In the genomic region with DNA sequence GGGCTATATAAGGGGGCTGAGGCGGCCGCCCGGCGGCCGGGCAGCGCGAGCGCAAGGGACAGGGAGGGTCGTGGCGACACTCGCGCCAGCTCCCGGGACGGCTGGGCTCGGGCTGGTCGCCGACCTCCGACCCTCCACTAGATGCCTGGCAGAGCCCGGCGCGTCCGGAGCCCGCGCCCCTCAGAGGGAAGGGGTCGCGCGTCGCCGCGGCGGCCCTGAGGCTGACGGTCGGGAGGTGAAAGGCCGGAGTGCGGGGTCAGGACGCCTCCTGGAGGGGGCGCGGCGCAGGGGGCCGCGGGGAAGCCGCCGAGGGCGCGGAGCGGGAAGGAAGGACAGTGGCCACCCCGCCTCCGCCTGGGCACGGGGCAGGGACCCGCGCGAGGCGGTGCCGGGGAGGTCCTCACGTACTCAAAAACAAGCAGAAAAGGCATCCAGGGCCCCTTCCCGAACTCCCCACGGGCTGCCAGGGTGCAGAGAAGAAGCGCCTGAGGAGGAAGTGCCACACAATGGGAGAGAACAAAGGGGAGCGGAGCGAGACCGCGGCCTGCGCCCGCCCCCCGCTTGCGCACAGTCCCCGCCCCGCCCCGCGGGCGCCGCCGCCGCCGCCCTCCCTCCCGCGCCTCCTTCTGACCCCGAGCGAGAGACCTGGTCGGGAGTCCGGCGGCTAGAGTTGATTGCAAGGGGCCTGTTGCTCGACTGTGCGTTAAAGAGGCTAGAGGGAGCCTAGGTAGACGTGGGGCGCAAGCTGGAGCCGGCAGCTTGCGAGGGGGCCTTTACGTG, we compare ENCODE assay signal across 8 cellular contexts. TPM values are rescaled to one million over a fixed set of nuclear protein-coding genes. Genes with fewer than 3 reads are reported as not detected.
DNase-seq lines count a peak whose midpoint lies in the region; ATAC-seq and TF ChIP-seq lines count a peak whose summit lies in the region.

No MANE protein-coding gene starts in this region.

- H3K56ac ChIP-seq in IMR-90 (ENCODE audit: extremely low read depth, insufficient read depth, low read length): peak overlapping the region; percentile 99

- POLR2A ChIA-PET in IMR-90 (lab: Charles Lee; ENCODE audit: unreplicated experiment): interaction anchor here (0.5 to 9.1 kb wide), 17 partner anchors 10 to 329 kb away, joined by 3 to 153 read pairs (median 4); no protein-coding TSS in a partner anchor

- H3K14ac ChIP-seq in IMR-90 (replicated peaks; ENCODE audit: low read depth, low read length) (peak overlapping the region; percentile 100), neuronal stem cell (ENCODE audit: low read length) (no peak overlapping the region)

- H4K91ac ChIP-seq in IMR-90 (ENCODE audit: insufficient read depth, low read depth, low read length) (peak overlapping the region; percentile 98), neuronal stem cell (ENCODE audit: low read depth, low read length, poor library complexity) (peak overlapping the region; percentile 82)

- peak; percentile 81 for DNase-seq in Daoy (ENCODE audit: low read depth)
- peak; percentile 81 for DNase-seq in IMR-90
- DNase-seq in SIG-M5 (lab: John Stamatoyannopoulos, UW): peak; percentile 19
- peak; percentile 81 for DNase-seq in activated naive CD4-positive, alpha-beta T cell treated with anti-CD3 and anti-CD28 coated beads, Interleukin-2, amount 10 ng/mL, durations not matched to agents 7 days and 5 days
- DNase-seq in neuronal stem cell (ENCODE audit: low spot score): peak; percentile 78
- peak; percentile 62 to 90 for DNase-seq in tibial artery

- no peaks in the 10 kb centered on the region for H3K9me3 Mint-ChIP-seq in activated naive CD4-positive, alpha-beta T cell treated with anti-CD3 and anti-CD28 coated beads, Interleukin-2, amount 10 ng/mL, durations not matched to agents 7 days and 5 days

- H2AK9ac ChIP-seq in IMR-90 (replicated peaks; ENCODE audit: low read depth, low read length, poor library complexity): peak overlapping the region; percentile 98

- H3K4me2 ChIP-seq in IMR-90 (ENCODE audit: low read depth, low read length) (peak overlapping the region; percentile 85), neuronal stem cell (ENCODE audit: insufficient read depth, low read length, poor library complexity, severe bottlenecking) (peak overlapping the region; percentile 84)

- no TSS peak for BruUV-seq in IMR-90 (replicated peaks; lab: Mats Ljungman, UMichigan)

- H2BK5ac ChIP-seq in IMR-90 (ENCODE audit: low read depth, low read length, poor library complexity, severe bottlenecking) (peak overlapping the region; percentile 100), neuronal stem cell (ENCODE audit: low read length) (peak overlapping the region; percentile 89)

- H4K5ac ChIP-seq in IMR-90 (ENCODE audit: low read depth, low read length): peak overlapping the region; percentile 95

- ATAC-seq in GM21576 (IDR thresholded peaks at IDR 0.05; ENCODE audit: unreplicated experiment) (peak; percentile 43), IMR-90 (ENCODE audit: low read depth) (peak; percentile 47), gastroesophageal sphincter (peak; percentile 70)

- H3K4ac ChIP-seq in IMR-90 (ENCODE audit: low read depth, low read length) (peak overlapping the region; percentile 100), neuronal stem cell (ENCODE audit: low read length) (peak overlapping the region; percentile 97)

- peak; percentile 2; the same call in 1 of the 2 replicates for TF ChIP-seq RAD21 in IMR-90 (IDR thresholded peaks at IDR 0.05; ENCODE audit: low read length)

- H2BK15ac ChIP-seq in IMR-90 (ENCODE audit: low read depth, low read length): peak overlapping the region; percentile 96
- H2BK15ac ChIP-seq in neuronal stem cell (ENCODE audit: low read length): peak overlapping the region; percentile 59

- H2BK120ac ChIP-seq in IMR-90 (ENCODE audit: low read depth, low read length): peak overlapping the region; percentile 97
- no peak overlapping the region for H2BK120ac ChIP-seq in neuronal stem cell (ENCODE audit: low read depth, low read length)

- peaks cover 0 to 33% of the 10 kb centered on the region in 2 experiments; a peak in 2 of 4 replicates for H3K79me1 ChIP-seq in IMR-90 (ENCODE audit: low read depth in 1 of 2, low read length in 2 of 2)
- H3K79me1 ChIP-seq in neuronal stem cell (ENCODE audit: low read depth, low read length): peaks cover 1% of the 10 kb centered on the region

- TF ChIP-seq CTCF in IMR-90 (conservative IDR thresholded peaks at IDR 0.05; ENCODE audit: low read depth, low read length): no peak
- TF ChIP-seq CTCF in gastroesophageal sphincter (IDR thresholded peaks at IDR 0.05): peak in 3 of 4 experiments; percentile 50 to 80 (median 74)
- TF ChIP-seq CTCF in tibial artery (IDR thresholded peaks at IDR 0.05): peak; percentile 37 to 61

- CTCF ChIA-PET in IMR-90 (lab: Yijun Ruan, JAX): interaction anchor here (0.6 to 1.2 kb wide), 4 partner anchors 60 to 372 kb away, joined by 3 to 4 read pairs (median 3); no protein-coding TSS in a partner anchor
- CTCF ChIA-PET in activated naive CD4-positive, alpha-beta T cell treated with anti-CD3 and anti-CD28 coated beads, Interleukin-2, amount 10 ng/mL, durations not matched to agents 7 days and 5 days (lab: Charles Lee): interaction anchor here (0.6 to 2.9 kb wide), 7 partner anchors 11 to 307 kb away, joined by 3 to 15 read pairs (median 5); no protein-coding TSS in a partner anchor

- intact Hi-C loops in IMR-90 (cut with micrococcal nuclease): loop anchor here (1.0 to 2.0 kb wide), 6 partner anchors 54 to 307 kb away; no protein-coding TSS in a partner anchor
- intact Hi-C loops in tibial artery (cut with DNase I; ENCODE audit: low total_unique reads): loop anchor here (5.0 kb wide), 2 partner anchors 34 to 124 kb away; no protein-coding TSS in a partner anchor

- peaks cover 4% of the 10 kb centered on the region; the same call in 1 of the 2 replicates for H3K4me1 ChIP-seq in IMR-90 (ENCODE audit: control insufficient read depth, insufficient read depth, low read length)
- H3K4me1 ChIP-seq in gastroesophageal sphincter: peaks cover 2 to 37% (median 7%) of the 10 kb centered on the region in 3 donors
- H3K4me1 ChIP-seq in neuronal stem cell (ENCODE audit: control insufficient read depth in 2 of 2, insufficient read depth in 1 of 2, low read depth in 1 of 2, low read length in 2 of 2): peaks cover 6 to 18% of the 10 kb centered on the region in 2 donors
- H3K4me1 ChIP-seq in tibial artery: peaks cover 0 to 28% (median 12%) of the 10 kb centered on the region in 4 donors

- H3K4me3 ChIP-seq in IMR-90 (ENCODE audit: insufficient read depth, low read depth, low read length) (peak overlapping the region; percentile 64), gastroesophageal sphincter (peak overlapping the region; percentile 62 to 73), neuronal stem cell (ENCODE audit: low read length in 2 of 2) (peak overlapping the region; percentile 61 to 84), tibial artery (peak overlapping the region; percentile 90 to 98)

- peaks cover 35% of the 10 kb centered on the region for H3K36me3 Mint-ChIP-seq in activated naive CD4-positive, alpha-beta T cell treated with anti-CD3 and anti-CD28 coated beads, Interleukin-2, amount 10 ng/mL, durations not matched to agents 7 days and 5 days

- H3K27ac Mint-ChIP-seq in activated naive CD4-positive, alpha-beta T cell treated with anti-CD3 and anti-CD28 coated beads, Interleukin-2, amount 10 ng/mL, durations not matched to agents 7 days and 5 days: peak overlapping the region; percentile 98

- no peak overlapping the region for H2BK12ac ChIP-seq in neuronal stem cell (ENCODE audit: low read length)

- peaks cover 16% of the 10 kb centered on the region for H4K20me1 ChIP-seq in IMR-90 (ENCODE audit: insufficient read depth, low read length)

- TF ChIP-seq POLR2A in IMR-90 (IDR thresholded peaks at IDR 0.05; ENCODE audit: low read depth, low read length) (peak; percentile 96), gastroesophageal sphincter (IDR thresholded peaks at IDR 0.05) (peak; percentile 97 to 98)

- no peaks in the 10 kb centered on the region for H3K36me3 ChIP-seq in IMR-90 (ENCODE audit: control insufficient read depth, insufficient read depth, low read length)
- no peaks in the 10 kb centered on the region for H3K36me3 ChIP-seq in gastroesophageal sphincter
- H3K36me3 ChIP-seq in neuronal stem cell (replicated peaks in 1 of 2; ENCODE audit: control insufficient read depth in 2 of 2, insufficient read depth in 2 of 2, low read length in 2 of 2): no peaks in the 10 kb centered on the region
- H3K36me3 ChIP-seq in tibial artery: no peaks in the 10 kb centered on the region

- H3K27me3 ChIP-seq in IMR-90 (ENCODE audit: control insufficient read depth, insufficient read depth, low read length): no peaks in the 10 kb centered on the region
- H3K27me3 ChIP-seq in gastroesophageal sphincter: no peaks in the 10 kb centered on the region
- H3K27me3 ChIP-seq in neuronal stem cell (ENCODE audit: control insufficient read depth in 3 of 3, insufficient read depth in 3 of 3, low read depth in 1 of 3, low read length in 3 of 3): no peaks in the 10 kb centered on the region
- H3K27me3 ChIP-seq in tibial artery: no peaks in the 10 kb centered on the region

- no peaks in the 10 kb centered on the region for H3K27me3 Mint-ChIP-seq in activated naive CD4-positive, alpha-beta T cell treated with anti-CD3 and anti-CD28 coated beads, Interleukin-2, amount 10 ng/mL, durations not matched to agents 7 days and 5 days

- H3K27ac ChIP-seq in IMR-90 (ENCODE audit: insufficient read depth, low read length) (peak overlapping the region; percentile 100), gastroesophageal sphincter (peak overlapping the region; percentile 98 to 100 (median 100)), neuronal stem cell (replicated peaks; ENCODE audit: low read length) (peak overlapping the region; percentile 96), tibial artery (peak overlapping the region; percentile 100)

- WGBS in IMR-90 (ENCODE audit: extremely low coverage in 2 of 2, insufficient read length in 1 of 2), 2 experiments: 0% methylated on average over 28 of the region's 89 CpGs; no CpG with 5 or more reads in 1 of the 2 experiments
- WGBS in gastroesophageal sphincter (ENCODE audit: low coverage in 1 of 2), 2 donors: no CpG with 5 or more reads among the region's 89 CpGs
- no CpG with 5 or more reads among the region's 89 CpGs for WGBS in neuronal stem cell (ENCODE audit: extremely low coverage in 2 of 2, insufficient read length in 2 of 2, insufficient replicate concordance in 1 of 2), 2 donors

- H2AFZ ChIP-seq in IMR-90 (replicated peaks; ENCODE audit: low read length, poor library complexity) (peak overlapping the region; percentile 88), neuronal stem cell (ENCODE audit: low read length) (peak overlapping the region; percentile 76)

- H3K9ac ChIP-seq in IMR-90 (ENCODE audit: low read depth, low read length) (peak overlapping the region; percentile 100), neuronal stem cell (ENCODE audit: low read depth, low read length, poor library complexity) (peak overlapping the region; percentile 94)

- H3K9me3 ChIP-seq in IMR-90 (ENCODE audit: control insufficient read depth, insufficient read depth, low read length) (no peaks in the 10 kb centered on the region), gastroesophageal sphincter (no peaks in the 10 kb centered on the region), neuronal stem cell (replicated peaks in 1 of 2; ENCODE audit: control insufficient read depth in 2 of 2, insufficient read depth in 1 of 2, low read depth in 1 of 2, low read length in 2 of 2) (peaks cover 0 to 3% of the 10 kb centered on the region in 2 donors), tibial artery (no peaks in the 10 kb centered on the region)

- peaks cover under 1% of the 10 kb centered on the region; the same call in 1 of the 2 replicates for H3K9me1 ChIP-seq in IMR-90 (ENCODE audit: insufficient read depth, low read length)

- in situ Hi-C loops in IMR-90 (cut with MboI; ENCODE audit: low sequenced_read_pairs): loop anchor here (5.0 to 25.0 kb wide), 3 partner anchors 71 to 546 kb away; a partner anchor contains a TSS

- H3K4me1 Mint-ChIP-seq in activated naive CD4-positive, alpha-beta T cell treated with anti-CD3 and anti-CD28 coated beads, Interleukin-2, amount 10 ng/mL, durations not matched to agents 7 days and 5 days: peaks cover 30% of the 10 kb centered on the region

- H2AK5ac ChIP-seq in IMR-90 (ENCODE audit: low read depth, low read length) (peak overlapping the region; percentile 90), neuronal stem cell (ENCODE audit: low read depth, low read length) (peak overlapping the region; percentile 83)

- H3K18ac ChIP-seq in IMR-90 (ENCODE audit: low read depth, low read length) (peak overlapping the region; percentile 97), neuronal stem cell (ENCODE audit: low read length) (peak overlapping the region; percentile 99)

- TF ChIP-seq EP300 in gastroesophageal sphincter (IDR thresholded peaks at IDR 0.05): no peak

- peak overlapping the region; percentile 93 for H3K4me3 Mint-ChIP-seq in activated naive CD4-positive, alpha-beta T cell treated with anti-CD3 and anti-CD28 coated beads, Interleukin-2, amount 10 ng/mL, durations not matched to agents 7 days and 5 days

- peak overlapping the region; percentile 70 for H2BK20ac ChIP-seq in IMR-90 (ENCODE audit: low read depth, low read length)

- dilution Hi-C loops in IMR-90 (cut with HindIII; ENCODE audit: low sequenced_read_pairs, unreplicated experiment): no loop called here

- H4K8ac ChIP-seq in IMR-90 (ENCODE audit: low read depth in 2 of 2, low read length in 2 of 2): peak overlapping the region; percentile 96 to 99
- H4K8ac ChIP-seq in neuronal stem cell (ENCODE audit: low read depth, low read length): peak overlapping the region; percentile 73

- H3K23ac ChIP-seq in IMR-90 (ENCODE audit: low read depth, low read length) (peak overlapping the region; percentile 100), neuronal stem cell (ENCODE audit: low read depth, low read length, poor library complexity) (peak overlapping the region; percentile 95)

RNA-seq across cellular contexts. Expression of a gene that starts 0.8 kb away (rescaled TPM):
- total RNA-seq in Daoy (2014; rRNA removed; shearing (Covaris generic)): 10.7 TPM in 2 replicates
- 25.3 and 28.5 TPM in 2 replicates for total RNA-seq in IMR-90 (2012; rRNA removed)
- polyA plus RNA-seq in IMR-90 (2012; rRNA removed): 23.1 and 24.1 TPM in 2 replicates
- 5.1 and 8.5 TPM in 2 replicates for polyA plus RNA-seq in IMR-90 (2012; cell fraction: cytosol; rRNA removed)
- 33.0 and 75.4 TPM in 2 replicates for polyA plus RNA-seq in IMR-90 (2012; cell fraction: nucleus; rRNA removed; ENCODE audit: low replicate concordance)
- total RNA-seq in gastroesophageal sphincter: 10 to 100 TPM; 30.7 to 59.3 (median 42.1) TPM
- 10.9 TPM for polyA plus RNA-seq in neuronal stem cell (2013, experiment 1 of 2)
- polyA plus RNA-seq in neuronal stem cell (2013, experiment 2 of 2): 12.5 TPM

Comparison
In these comparisons a context has a peak if more than half of its experiments do, and no peak if none do; other contexts are left out.
1. Peak in every context shown above with its lines: DNase-seq, ATAC-seq, H3K4me3 ChIP-seq and H3K27ac ChIP-seq.
2. DNase-seq: peak in every context shown above with its lines; median percentile 81 in Daoy; 81 in IMR-90; 81 in activated naive CD4-positive, alpha-beta T cell treated with anti-CD3 and anti-CD28 coated beads, Interleukin-2, amount 10 ng/mL, durations not matched to agents 7 days and 5 days; 78 in neuronal stem cell; 76 in tibial artery; 19 in SIG-M5.